In the genomic region with DNA sequence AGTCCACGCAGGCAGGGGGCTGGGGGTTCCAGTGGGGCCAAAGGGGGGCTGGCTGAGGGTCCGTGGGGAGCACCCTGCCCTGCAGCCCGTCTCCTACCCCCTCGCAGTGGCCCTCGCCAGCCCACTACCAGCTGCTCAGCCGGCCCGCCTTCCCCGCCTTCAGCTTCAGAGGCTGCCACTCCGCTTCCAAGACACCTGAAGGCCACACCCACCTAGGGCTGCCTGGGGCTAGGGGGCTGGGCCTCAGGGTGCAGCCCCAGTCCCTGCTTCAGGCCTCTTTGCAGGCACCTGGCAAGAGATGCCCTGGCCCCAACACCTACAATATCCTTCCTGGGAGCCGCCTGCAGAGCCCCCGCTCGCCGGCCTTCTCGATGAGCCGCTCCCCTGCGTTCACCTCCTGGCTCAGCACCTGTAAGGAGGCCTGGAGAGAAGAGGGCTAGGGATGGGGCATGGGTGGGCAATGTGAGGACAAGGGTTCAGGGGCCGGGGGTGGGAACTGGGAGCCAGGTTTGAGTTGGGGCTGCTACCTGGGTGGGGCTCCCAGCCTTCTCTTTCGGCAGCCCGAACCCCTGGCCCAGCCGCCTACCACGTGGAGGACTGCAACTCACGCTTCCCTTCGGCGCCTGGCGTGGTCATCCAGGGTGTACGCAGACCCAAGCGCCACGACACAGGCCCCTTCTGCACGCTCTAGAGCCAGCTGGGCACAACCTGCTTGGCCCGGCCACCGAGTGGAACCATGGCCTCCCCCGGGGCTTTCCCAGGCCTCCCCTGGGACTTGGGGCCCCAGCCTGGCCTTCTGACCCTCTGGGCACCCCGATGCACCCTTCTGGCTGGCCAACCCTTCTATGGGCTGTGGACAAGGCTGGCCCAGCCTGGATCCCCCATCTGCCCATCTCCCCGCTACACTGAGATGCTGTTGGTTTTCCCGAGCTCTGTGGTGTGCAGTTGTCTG, we compare ENCODE assay signal across 12 cellular contexts.
DNase-seq lines count a peak whose midpoint lies in the region; ATAC-seq and TF ChIP-seq lines count a peak whose summit lies in the region.
"Had no signal": no experiment of that assay in that cellular context is flagged by ENCODE, and none has a peak within 500 bp of the region (broad histone marks: within the 10 kb centered on the region; RNA-seq: fewer than 3 reads in every experiment).

No MANE protein-coding gene starts in this region.

- H3K36me3 Mint-ChIP-seq in nephron (ENCODE audit: low read depth), result no peaks in the 10 kb centered on the region
- H3K36me3 Mint-ChIP-seq: T-cell had no signal

- H3K27me3 Mint-ChIP-seq in nephron (ENCODE audit: low read depth), result no peaks in the 10 kb centered on the region
- H3K27me3 Mint-ChIP-seq: activated CD4-positive, alpha-beta T cell treated with anti-CD3 and anti-CD28 coated beads for 36 hours; T-cell had no signal

- H3K4me3 Mint-ChIP-seq in nephron, result peak overlapping the region; percentile 56 to 69 (median 61)
- H3K4me3 Mint-ChIP-seq: activated CD4-positive, alpha-beta T cell treated with anti-CD3 and anti-CD28 coated beads for 36 hours had no signal

- ATAC-seq in GM21529 (IDR thresholded peaks at IDR 0.05; ENCODE audit: unreplicated experiment), result no peak
- ATAC-seq: activated CD4-positive, alpha-beta T cell treated with anti-CD3 and anti-CD28 coated beads for 36 hours; activated T-cell treated with anti-CD3 and anti-CD28 coated beads, Interleukin-2, amount 50 U/mL, for 4 hours; T-cell had no signal

- H3K27ac Mint-ChIP-seq in nephron, result peak overlapping the region in 1 of 3 experiments; percentile 66
- H3K27ac Mint-ChIP-seq: activated CD4-positive, alpha-beta T cell treated with anti-CD3 and anti-CD28 coated beads for 36 hours; T-cell had no signal

- TF ChIP-seq CTCF in nephron (IDR thresholded peaks at IDR 0.05; ENCODE audit: unreplicated experiment in 3 of 3), result no peak

- H3K4me1 Mint-ChIP-seq in nephron, result no peaks in the 10 kb centered on the region

- H3K9me3 Mint-ChIP-seq in nephron, result no peaks in the 10 kb centered on the region
- H3K9me3 Mint-ChIP-seq: activated T-cell treated with anti-CD3 and anti-CD28 coated beads, Interleukin-2, amount 50 U/mL, for 4 hours; T-cell had no signal

- peak; percentile 25 for DNase-seq in NCI-H1436 (lab: John Stamatoyannopoulos, UW)
- DNase-seq in NCI-H1436 treated with DMSO at 0.1 percent for 48 hours (lab: John Stamatoyannopoulos, UW), result no peak
- peak; percentile 10 for DNase-seq in NCI-H526 treated with DMSO at 0.1 percent for 48 hours (lab: John Stamatoyannopoulos, UW)
- DNase-seq in central memory CD4-positive, alpha-beta T cell, result no peak
- DNase-seq: ACHN; activated CD4-positive, alpha-beta T cell treated with anti-CD3 and anti-CD28 coated beads for 36 hours; activated T-cell treated with anti-CD3 and anti-CD28 coated beads, Interleukin-2, amount 50 U/mL, for 4 hours; DMS79; NCI-H1092 treated with DMSO at 0.1 percent for 48 hours; T-cell had no signal

Comparison
In these comparisons a context has a peak if more than half of its experiments do, and no peak if none do; other contexts are left out.
1. DNase-seq: peak in NCI-H1436 (single experiment) and NCI-H526 treated with DMSO at 0.1 percent for 48 hours (single experiment); none in NCI-H1436 treated with DMSO at 0.1 percent for 48 hours (single experiment) and central memory CD4-positive, alpha-beta T cell (single experiment).